ENCODE assay signal across 25 cellular contexts in the genomic region with DNA sequence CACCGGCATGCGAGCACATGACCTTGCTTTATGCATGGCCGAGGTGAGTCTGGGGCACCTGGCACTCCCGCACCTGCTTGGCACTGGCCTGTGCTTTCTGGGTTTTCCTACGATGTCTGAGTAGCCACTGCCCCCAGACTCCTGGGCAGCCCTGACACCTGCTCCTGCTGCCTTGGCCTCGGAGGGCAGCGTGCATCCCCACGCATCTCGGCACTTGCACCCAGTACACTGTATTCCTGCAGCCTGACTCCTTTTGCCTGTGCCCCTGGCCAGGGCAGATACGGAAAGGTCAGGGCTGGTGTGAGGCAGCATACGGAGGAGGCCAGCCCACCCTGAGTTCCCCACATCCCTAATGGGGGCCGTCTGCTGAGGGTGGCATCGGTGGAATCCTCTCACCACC.
"Had no signal": no experiment of that assay in that cellular context is flagged by ENCODE, and none has a peak within 500 bp of the region (broad histone marks: within the 10 kb centered on the region; RNA-seq: fewer than 3 reads in every experiment).

No MANE protein-coding gene starts in this region.

- DNase-seq: activated CD4-positive, alpha-beta T cell treated with anti-CD3 and anti-CD28 coated beads for 36 hours; activated CD4-positive, alpha-beta T cell treated with anti-CD3 and anti-CD28 coated beads, Interleukin-2, amount 50 U/mL, for 4 hours; activated naive CD4-positive, alpha-beta T cell; activated naive CD8-positive, alpha-beta T cell treated with anti-CD3 and anti-CD28 coated beads, Interleukin-2, amount 50 U/mL, for 24 hours; activated T-cell treated with anti-CD3 and anti-CD28 coated beads, Interleukin-2, amount 50 U/mL, for 72 hours; amniotic stem cell; body of pancreas; Kasumi-1; KBM-7; NCI-H1436 treated with DMSO at 0.1 percent for 48 hours; NCI-H187; NCI-H2081; NCI-H510A treated with DMSO at 0.1 percent for 48 hours; NCI-H69; NK-92 treated with Interleukin-12 subunit alpha and Interleukin-12 subunit beta, amount 100 ng/mL, for 24 hours; OCI-M1; RPMI8226; T-cell; WERI-Rb-1 had no signal

- H3K27me3 ChIP-seq: ascending aorta, body of pancreas had no signal

- H3K4me3 Mint-ChIP-seq: activated CD4-positive, alpha-beta T cell treated with anti-CD3 and anti-CD28 coated beads for 36 hours; activated naive CD8-positive, alpha-beta T cell treated with anti-CD3 and anti-CD28 coated beads, Interleukin-2, amount 50 U/mL, for 24 hours; activated T-cell treated with anti-CD3 and anti-CD28 coated beads, Interleukin-2, amount 50 U/mL, for 72 hours; T-cell had no signal

- H3K4me1 Mint-ChIP-seq: activated CD4-positive, alpha-beta T cell treated with anti-CD3 and anti-CD28 coated beads for 36 hours; activated naive CD8-positive, alpha-beta T cell treated with anti-CD3 and anti-CD28 coated beads, Interleukin-2, amount 50 U/mL, for 24 hours; T-cell had no signal

- H3K27ac ChIP-seq: ascending aorta, body of pancreas, SK-N-MC, WERI-Rb-1 had no signal

- H3K36me3 ChIP-seq: ascending aorta, WERI-Rb-1 had no signal

- H3K4me1 ChIP-seq: ascending aorta, body of pancreas had no signal

- H3K36me3 Mint-ChIP-seq: activated naive CD4-positive, alpha-beta T cell treated with anti-CD3 and anti-CD28 coated beads, Interleukin-2, amount 50 U/mL, for 72 hours; T-cell had no signal

- H3K9me3 Mint-ChIP-seq: activated naive CD4-positive, alpha-beta T cell treated with anti-CD3 and anti-CD28 coated beads, Interleukin-2, amount 50 U/mL, for 72 hours; activated naive CD8-positive, alpha-beta T cell treated with anti-CD3 and anti-CD28 coated beads, Interleukin-2, amount 50 U/mL, for 24 hours; activated T-cell treated with anti-CD3 and anti-CD28 coated beads, Interleukin-2, amount 50 U/mL, for 72 hours; activated T-helper 2 cell treated with anti-CD3 and anti-CD28 coated beads, Interferon-gamma antibody, Interleukin-2, Interleukin-4, amounts not matched to agents 10 μg/mL and 5 μg/mL and 100 μg/mL, durations not matched to agents 14 hours and 24 hours and 36 hours; T-cell had no signal

- H3K4me3 ChIP-seq: ascending aorta, body of pancreas, SK-N-MC had no signal

- ATAC-seq: activated CD4-positive, alpha-beta T cell treated with anti-CD3 and anti-CD28 coated beads for 36 hours; activated naive CD4-positive, alpha-beta T cell treated with anti-CD3 and anti-CD28 coated beads, Interleukin-2, amount 50 U/mL, for 72 hours; activated naive CD8-positive, alpha-beta T cell treated with anti-CD3 and anti-CD28 coated beads, Interleukin-2, amount 50 U/mL, for 24 hours; activated T-cell treated with anti-CD3 and anti-CD28 coated beads, Interleukin-2, amount 50 U/mL, for 72 hours; body of pancreas; Panc1; Right ventricle myocardium inferior; T-cell had no signal

- H3K27ac Mint-ChIP-seq: activated CD4-positive, alpha-beta T cell treated with anti-CD3 and anti-CD28 coated beads for 36 hours; activated naive CD4-positive, alpha-beta T cell treated with anti-CD3 and anti-CD28 coated beads, Interleukin-2, amount 50 U/mL, for 72 hours; activated naive CD8-positive, alpha-beta T cell treated with anti-CD3 and anti-CD28 coated beads, Interleukin-2, amount 50 U/mL, for 24 hours; activated T-cell treated with anti-CD3 and anti-CD28 coated beads, Interleukin-2, amount 50 U/mL, for 72 hours; activated T-helper 2 cell treated with anti-CD3 and anti-CD28 coated beads, Interferon-gamma antibody, Interleukin-2, Interleukin-4, amounts not matched to agents 10 μg/mL and 5 μg/mL and 100 μg/mL, durations not matched to agents 14 hours and 24 hours and 36 hours; T-cell had no signal

- H3K27me3 Mint-ChIP-seq: T-cell had no signal

- H3K9me3 ChIP-seq: ascending aorta, body of pancreas had no signal
